Comparison of ENCODE assay signal across 1 cellular context in the genomic region with DNA sequence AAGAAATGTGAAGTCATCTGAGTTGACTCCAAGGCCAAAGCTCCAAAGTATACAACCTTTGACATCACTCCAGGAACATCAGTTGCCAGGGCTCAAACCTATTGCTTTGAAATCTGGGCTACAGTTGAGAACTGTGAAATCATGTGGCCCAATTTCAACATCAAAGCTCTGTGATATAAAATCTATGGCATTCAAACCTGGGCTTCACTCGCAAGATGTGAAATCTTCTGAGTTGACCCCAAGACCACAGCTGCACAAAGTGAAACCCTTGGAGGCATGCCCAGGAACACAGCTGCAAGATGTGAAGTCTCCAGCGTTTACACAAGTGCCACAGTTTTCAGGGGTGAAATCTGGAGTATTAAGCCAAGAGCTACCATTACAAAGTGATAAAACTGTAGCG.
TF ChIP-seq lines count a peak whose summit lies in the region.

No MANE protein-coding gene starts in this region.

TF ChIP-seq in SK-N-SH, 30 proteins besides CTCF, POLR2A, EP300 and RAD21:
- no peak for TF ChIP-seq USF1 (IDR thresholded peaks at IDR 0.05; ENCODE audit: borderline replicate concordance, low read depth)
- no peak for TF ChIP-seq SMC3 (IDR thresholded peaks at IDR 0.05; ENCODE audit: low read depth, low read length)
- TF ChIP-seq GABPA (IDR thresholded peaks at IDR 0.05; ENCODE audit: low read depth), result no peak
- TF ChIP-seq NFIC (IDR thresholded peaks at IDR 0.05; ENCODE audit: borderline replicate concordance), result no peak
- TF ChIP-seq PBX3 (IDR thresholded peaks at IDR 0.05), result no peak
- TF ChIP-seq SIN3A (IDR thresholded peaks at IDR 0.05; ENCODE audit: borderline replicate concordance, low read depth, low read length), result no peak
- TF ChIP-seq, protein P1, sequence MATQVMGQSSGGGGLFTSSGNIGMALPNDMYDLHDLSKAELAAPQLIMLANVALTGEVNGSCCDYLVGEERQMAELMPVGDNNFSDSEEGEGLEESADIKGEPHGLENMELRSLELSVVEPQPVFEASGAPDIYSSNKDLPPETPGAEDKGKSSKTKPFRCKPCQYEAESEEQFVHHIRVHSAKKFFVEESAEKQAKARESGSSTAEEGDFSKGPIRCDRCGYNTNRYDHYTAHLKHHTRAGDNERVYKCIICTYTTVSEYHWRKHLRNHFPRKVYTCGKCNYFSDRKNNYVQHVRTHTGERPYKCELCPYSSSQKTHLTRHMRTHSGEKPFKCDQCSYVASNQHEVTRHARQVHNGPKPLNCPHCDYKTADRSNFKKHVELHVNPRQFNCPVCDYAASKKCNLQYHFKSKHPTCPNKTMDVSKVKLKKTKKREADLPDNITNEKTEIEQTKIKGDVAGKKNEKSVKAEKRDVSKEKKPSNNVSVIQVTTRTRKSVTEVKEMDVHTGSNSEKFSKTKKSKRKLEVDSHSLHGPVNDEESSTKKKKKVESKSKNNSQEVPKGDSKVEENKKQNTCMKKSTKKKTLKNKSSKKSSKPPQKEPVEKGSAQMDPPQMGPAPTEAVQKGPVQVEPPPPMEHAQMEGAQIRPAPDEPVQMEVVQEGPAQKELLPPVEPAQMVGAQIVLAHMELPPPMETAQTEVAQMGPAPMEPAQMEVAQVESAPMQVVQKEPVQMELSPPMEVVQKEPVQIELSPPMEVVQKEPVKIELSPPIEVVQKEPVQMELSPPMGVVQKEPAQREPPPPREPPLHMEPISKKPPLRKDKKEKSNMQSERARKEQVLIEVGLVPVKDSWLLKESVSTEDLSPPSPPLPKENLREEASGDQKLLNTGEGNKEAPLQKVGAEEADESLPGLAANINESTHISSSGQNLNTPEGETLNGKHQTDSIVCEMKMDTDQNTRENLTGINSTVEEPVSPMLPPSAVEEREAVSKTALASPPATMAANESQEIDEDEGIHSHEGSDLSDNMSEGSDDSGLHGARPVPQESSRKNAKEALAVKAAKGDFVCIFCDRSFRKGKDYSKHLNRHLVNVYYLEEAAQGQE (IDR thresholded peaks at IDR 0.05; ENCODE audit: low read depth, low read length), result no peak
- TF ChIP-seq MXI1 (IDR thresholded peaks at IDR 0.05; ENCODE audit: low read depth, low read length), result no peak
- TF ChIP-seq, protein P2, sequence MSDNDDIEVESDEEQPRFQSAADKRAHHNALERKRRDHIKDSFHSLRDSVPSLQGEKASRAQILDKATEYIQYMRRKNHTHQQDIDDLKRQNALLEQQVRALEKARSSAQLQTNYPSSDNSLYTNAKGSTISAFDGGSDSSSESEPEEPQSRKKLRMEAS (IDR thresholded peaks at IDR 0.05; ENCODE audit: low read depth), result no peak
- no peak for TF ChIP-seq POLR2AphosphoS5 (IDR thresholded peaks at IDR 0.05; ENCODE audit: low read depth, low read length)
- TF ChIP-seq ZBTB33 (IDR thresholded peaks at IDR 0.05; ENCODE audit: borderline replicate concordance, low read depth), result no peak
- no peak for TF ChIP-seq FOXJ3 (CRISPR knock-in tag; IDR thresholded peaks at IDR 0.05)
- no peak for TF ChIP-seq RXRA (IDR thresholded peaks at IDR 0.05; ENCODE audit: borderline replicate concordance, low read depth)
- TF ChIP-seq EZH2phosphoT487 (IDR thresholded peaks at IDR 0.05; ENCODE audit: borderline replicate concordance, low read depth), result no peak
- no peak for TF ChIP-seq ELF1 (IDR thresholded peaks at IDR 0.05)
- TF ChIP-seq RCOR1 (IDR thresholded peaks at IDR 0.05; ENCODE audit: low read length), result no peak
- no peak for TF ChIP-seq YY1 (IDR thresholded peaks at IDR 0.05; ENCODE audit: low read depth)
- TF ChIP-seq FOXM1 (IDR thresholded peaks at IDR 0.05; ENCODE audit: low read depth), result no peak
- TF ChIP-seq FOSL2 (IDR thresholded peaks at IDR 0.05; ENCODE audit: borderline replicate concordance, low read depth), result no peak
- TF ChIP-seq RFX5 (IDR thresholded peaks at IDR 0.05; ENCODE audit: low read length), result no peak
